ENCODE assay signal across 8 cellular contexts in genomic region chr3:196317702-196318467, GRCh38. TPM values are rescaled to one million over a fixed set of nuclear protein-coding genes. Genes with fewer than 3 reads are reported as not detected.
A peak's percentile ranks its signal among the peaks of the same experiment; 100 is the strongest.
DNase-seq lines count a peak whose midpoint lies in the region; ATAC-seq and TF ChIP-seq lines count a peak whose summit lies in the region.

Gene DYNLT2B, minus strand, starts transcription at chr3:196318240. Its CDS starts 88 bp downstream, at chr3:196318152.

- no peaks in the 10 kb centered on the region for H3K4me1 Mint-ChIP-seq in type B pancreatic cell (ENCODE audit: unreplicated experiment)

- peak within 1 kb of the TSS; percentile 95 for H2AFZ ChIP-seq in SU-DHL-6 (ENCODE audit: low read depth, low read length, severe bottlenecking)

- peak within 1 kb of the TSS; percentile 76 for H3K4me3 ChIP-seq in GM12864 (ENCODE audit: low read depth, low read length)
- peak within 1 kb of the TSS; percentile 94 for H3K4me3 ChIP-seq in SU-DHL-6 (ENCODE audit: insufficient read depth, low read length, poor library complexity, severe bottlenecking)
- H3K4me3 ChIP-seq in cardiac muscle cell, result peak within 1 kb of the TSS; percentile 81

- H3K9ac ChIP-seq in SU-DHL-6 (ENCODE audit: low read length), result peak within 1 kb of the TSS; percentile 89

- peak within 1 kb of the TSS; percentile 97 for H3K4me3 Mint-ChIP-seq in type B pancreatic cell

- no peaks in the 10 kb centered on the region for H3K9me3 Mint-ChIP-seq in type B pancreatic cell

- H3K27ac ChIP-seq in SU-DHL-6 (ENCODE audit: low read depth, low read length), result peak within 1 kb of the TSS; percentile 72
- peak within 1 kb of the TSS; percentile 85 for H3K27ac ChIP-seq in cardiac muscle cell

- no peaks in the 10 kb centered on the region for H3K4me1 ChIP-seq in cardiac muscle cell (ENCODE audit: low read depth)

- TF ChIP-seq CTCF in GM12864 (IDR thresholded peaks at IDR 0.05; ENCODE audit: low read depth, low read length, missing control alignments) (no peak), SU-DHL-6 (IDR thresholded peaks at IDR 0.05; ENCODE audit: insufficient read depth, low read length, poor library complexity, severe bottlenecking) (no peak), cardiac muscle cell (IDR thresholded peaks at IDR 0.05; ENCODE audit: low read depth, low read length) (no peak), type B pancreatic cell (conservative IDR thresholded peaks at IDR 0.05) (no peak)

- H3K9me3 ChIP-seq in SU-DHL-6 (ENCODE audit: insufficient read depth, low read length), result no peaks in the 10 kb centered on the region
- no peaks in the 10 kb centered on the region for H3K9me3 ChIP-seq in cardiac muscle cell (ENCODE audit: low read depth)

- H3K27ac Mint-ChIP-seq in type B pancreatic cell, result peak within 1 kb of the TSS; percentile 93

- no peaks in the 10 kb centered on the region for H4K20me1 ChIP-seq in SU-DHL-6 (ENCODE audit: low read depth, low read length)

- no peaks in the 10 kb centered on the region for H3K9me2 ChIP-seq in SU-DHL-6 (replicated peaks; ENCODE audit: insufficient read depth, low read length)

- no peaks in the 10 kb centered on the region for H3K27me3 Mint-ChIP-seq in type B pancreatic cell

- H3K27me3 ChIP-seq in SU-DHL-6 (ENCODE audit: low read length) (no peaks in the 10 kb centered on the region), cardiac muscle cell (no peaks in the 10 kb centered on the region)

- H3K36me3 ChIP-seq in SU-DHL-6 (ENCODE audit: low read length) (no peaks in the 10 kb centered on the region), cardiac muscle cell (no peaks in the 10 kb centered on the region)

- peak; percentile 85 for ATAC-seq in HG02623 (IDR thresholded peaks at IDR 0.05; ENCODE audit: unreplicated experiment)

- DNase-seq in GM12864 (ENCODE audit: low read depth) (peak; percentile 59), NCI-H1105 treated with DMSO at 0.1 percent for 48 hours (lab: John Stamatoyannopoulos, UW) (peak; percentile 95), cardiac muscle cell (ENCODE audit: low read depth in 1 of 2, low spot score in 1 of 2) (peak; percentile 93 to 94), pons (ENCODE audit: low spot score) (peak; percentile 82), type B pancreatic cell (ENCODE audit: extremely low spot score, unreplicated experiment) (peak; percentile 94)
- peak; percentile 72 for DNase-seq in activated naive CD8-positive, alpha-beta T cell treated with anti-CD3 and anti-CD28 coated beads, Interleukin-2, amount 50 U/mL, for 16 hours (ENCODE audit: low read depth, low spot score)

- H3K4me2 ChIP-seq in SU-DHL-6 (ENCODE audit: low read depth, low read length, poor library complexity, severe bottlenecking), result peak within 1 kb of the TSS; percentile 63

- no peaks in the 10 kb centered on the region for H3K79me2 ChIP-seq in SU-DHL-6 (ENCODE audit: insufficient read depth, low read length)

- H3K36me3 Mint-ChIP-seq in type B pancreatic cell, result no peaks in the 10 kb centered on the region

- peaks cover 17% of the 10 kb centered on the region; the same call in 1 of the 2 replicates for H3F3A ChIP-seq in SU-DHL-6 (ENCODE audit: insufficient read depth)

RNA-seq across cellular contexts. Expression of gene DYNLT2B, which starts in this region (rescaled TPM):
- total RNA-seq in cardiac muscle cell (24.6 and 38.7 TPM in 2 replicates), type B pancreatic cell (ENCODE audit: low replicate concordance) (13.6 and 26.3 TPM in 2 replicates)
- polyA plus RNA-seq in cardiac muscle cell, result 81.7 and 86.5 TPM in 2 replicates

Comparison
In these comparisons a context has a peak if more than half of its experiments do, and no peak if none do; other contexts are left out.
1. Peak in every context shown above with its lines: DNase-seq, ATAC-seq, H3K4me3 ChIP-seq and H3K27ac ChIP-seq.